In the genomic region with DNA sequence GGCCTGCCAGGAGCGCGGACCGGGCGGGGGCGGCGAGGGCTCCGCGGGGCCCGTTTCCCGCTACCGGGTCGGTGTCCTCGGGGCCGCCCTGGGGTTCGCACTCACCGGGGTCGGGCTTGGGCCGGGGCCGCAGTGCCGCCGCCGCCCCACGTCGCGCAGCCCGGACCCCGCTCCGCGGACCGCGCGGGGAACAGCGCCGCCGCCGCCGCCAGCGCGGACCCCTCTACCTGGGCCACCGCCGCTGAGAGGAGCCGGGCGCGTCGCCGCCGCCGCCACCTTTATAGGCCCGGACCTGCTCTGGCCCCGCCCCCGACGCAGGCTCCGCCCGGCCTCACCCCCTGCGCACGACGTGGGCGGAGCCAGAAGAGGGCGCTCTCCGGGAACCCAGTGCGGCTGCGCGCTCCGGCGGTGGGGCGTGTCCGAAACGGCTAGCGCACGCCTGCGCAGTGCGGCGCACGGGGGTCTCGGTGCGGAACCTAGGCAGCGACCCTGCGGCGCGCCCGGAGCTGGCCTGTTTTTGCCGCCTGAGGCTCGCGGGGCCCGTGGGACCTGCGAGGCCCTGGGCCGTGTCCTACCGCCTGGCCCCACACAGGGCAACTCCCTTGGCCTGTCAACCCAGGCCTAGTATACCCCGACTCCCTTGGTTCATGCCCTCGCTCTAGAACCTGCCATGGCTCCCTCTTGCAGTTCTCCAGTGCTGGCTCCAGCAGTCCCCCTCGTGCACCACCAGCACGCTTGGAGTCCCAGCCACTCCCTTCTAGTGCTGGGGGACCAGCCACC, we compare ENCODE assay signal across 8 cellular contexts. TPM values are rescaled to one million over a fixed set of nuclear protein-coding genes. Genes with fewer than 3 reads are reported as not detected.
DNase-seq lines count a peak whose midpoint lies in the region; ATAC-seq lines count a peak whose summit lies in the region.

A gene (minus strand): TSS at position 254 of the 780 bp plus-strand sequence. CDS start 393 bp downstream, outside the sequence.

- peak; percentile 79 to 84 for ATAC-seq in CD4-positive, CD25-positive, alpha-beta regulatory T cell (ENCODE audit: low read depth in 2 of 2)
- peak; percentile 65 for ATAC-seq in GM19372 (IDR thresholded peaks at IDR 0.05; ENCODE audit: low read depth, unreplicated experiment)
- ATAC-seq in HG03565 (IDR thresholded peaks at IDR 0.05; ENCODE audit: unreplicated experiment): peak; percentile 42
- peak; percentile 68 for ATAC-seq in effector memory CD8-positive, alpha-beta T cell (replicated peaks)

- no peak within 1 kb of the TSS for H2BK15ac ChIP-seq in mesendoderm (replicated peaks; ENCODE audit: low read depth)

- H3K79me2 ChIP-seq in mesendoderm (ENCODE audit: control insufficient read depth, insufficient read depth, low read length): peaks cover 22% of the 10 kb centered on the region

- peak within 1 kb of the TSS; percentile 97 for H3K4me2 ChIP-seq in mesendoderm (ENCODE audit: low read length)

- no peaks in the 10 kb centered on the region for H3K36me3 Mint-ChIP-seq in CD4-positive, CD25-positive, alpha-beta regulatory T cell
- peaks cover 59% of the 10 kb centered on the region for H3K36me3 Mint-ChIP-seq in effector memory CD8-positive, alpha-beta T cell (ENCODE audit: insufficient read depth)

- H3K4me3 ChIP-seq in CD4-positive, CD25-positive, alpha-beta regulatory T cell (ENCODE audit: low read depth, low read length): peak within 1 kb of the TSS; percentile 86
- peak within 1 kb of the TSS; percentile 82 for H3K4me3 ChIP-seq in mesendoderm (ENCODE audit: low read length)

- peaks cover 65% of the 10 kb centered on the region for H3K4me1 ChIP-seq in CD4-positive, CD25-positive, alpha-beta regulatory T cell (ENCODE audit: control insufficient read depth, insufficient read depth, low read length, poor library complexity, severe bottlenecking)
- peaks cover 2% of the 10 kb centered on the region for H3K4me1 ChIP-seq in mesendoderm (ENCODE audit: control insufficient read depth, low read depth, low read length)

- H3K4me3 Mint-ChIP-seq in CD4-positive, CD25-positive, alpha-beta regulatory T cell: peak within 1 kb of the TSS; percentile 88 to 94 (median 92)
- H3K4me3 Mint-ChIP-seq in effector memory CD8-positive, alpha-beta T cell: peak within 1 kb of the TSS; percentile 81 to 83

- H3K27me3 Mint-ChIP-seq in CD4-positive, CD25-positive, alpha-beta regulatory T cell: peaks cover 4% of the 10 kb centered on the region
- no peaks in the 10 kb centered on the region for H3K27me3 Mint-ChIP-seq in effector memory CD8-positive, alpha-beta T cell

- H3K27me3 ChIP-seq in CD4-positive, CD25-positive, alpha-beta regulatory T cell (ENCODE audit: control insufficient read depth, insufficient read depth, low read length): no peaks in the 10 kb centered on the region
- H3K27me3 ChIP-seq in mesendoderm (ENCODE audit: insufficient read depth, low read length, poor library complexity): no peaks in the 10 kb centered on the region

- H3K36me3 ChIP-seq in CD4-positive, CD25-positive, alpha-beta regulatory T cell (ENCODE audit: control insufficient read depth, insufficient read depth, low read length): peaks cover 3% of the 10 kb centered on the region
- no peaks in the 10 kb centered on the region for H3K36me3 ChIP-seq in mesendoderm (ENCODE audit: control insufficient read depth, insufficient read depth, low read length)

- peak within 1 kb of the TSS; percentile 41 for H4K8ac ChIP-seq in mesendoderm (ENCODE audit: low read depth, low read length)

- peak within 1 kb of the TSS; percentile 81 for H4K5ac ChIP-seq in mesendoderm (ENCODE audit: low read length)

- no CpG with 5 or more reads among the region's 92 CpGs for WGBS in mesendoderm (ENCODE audit: extremely low coverage, insufficient coverage, low lambda C conversion rate)

- H2AK5ac ChIP-seq in mesendoderm (ENCODE audit: low read length): peak within 1 kb of the TSS; percentile 69

- H3K27ac Mint-ChIP-seq in CD4-positive, CD25-positive, alpha-beta regulatory T cell: peak within 1 kb of the TSS; percentile 95 to 96 (median 95)
- H3K27ac Mint-ChIP-seq in effector memory CD8-positive, alpha-beta T cell: peak within 1 kb of the TSS; percentile 93 to 96

- peak within 1 kb of the TSS; percentile 94 for H3K23ac ChIP-seq in mesendoderm (ENCODE audit: low read length)

- peak within 1 kb of the TSS; percentile 92 for H3K27ac ChIP-seq in CD4-positive, CD25-positive, alpha-beta regulatory T cell (ENCODE audit: insufficient read depth, low read length, poor library complexity, severe bottlenecking)
- H3K27ac ChIP-seq in mesendoderm (ENCODE audit: low read depth, low read length): no peak within 1 kb of the TSS

- peak within 1 kb of the TSS; percentile 81 for H3K4ac ChIP-seq in mesendoderm (ENCODE audit: low read depth, low read length)

- peak within 1 kb of the TSS; percentile 90 for H3K9ac ChIP-seq in mesendoderm (ENCODE audit: low read length)

- no peaks in the 10 kb centered on the region for H3K9me3 ChIP-seq in CD4-positive, CD25-positive, alpha-beta regulatory T cell (ENCODE audit: control insufficient read depth in 2 of 2, low read length in 2 of 2)

- peaks cover 19% of the 10 kb centered on the region for H3K79me1 ChIP-seq in mesendoderm (ENCODE audit: low read length)

- no peak within 1 kb of the TSS for H2BK5ac ChIP-seq in mesendoderm (ENCODE audit: low read length)

- peaks cover 0 to 66% (median 8%) of the 10 kb centered on the region in 4 donors for H3K4me1 Mint-ChIP-seq in CD4-positive, CD25-positive, alpha-beta regulatory T cell
- H3K4me1 Mint-ChIP-seq in effector memory CD8-positive, alpha-beta T cell (ENCODE audit: low read depth in 2 of 2): peaks cover 35 to 41% of the 10 kb centered on the region in 2 donors

- H3K18ac ChIP-seq in mesendoderm (ENCODE audit: low read length): peak within 1 kb of the TSS; percentile 80

- H3K9me3 Mint-ChIP-seq in CD4-positive, CD25-positive, alpha-beta regulatory T cell: no peaks in the 10 kb centered on the region
- no peaks in the 10 kb centered on the region for H3K9me3 Mint-ChIP-seq in effector memory CD8-positive, alpha-beta T cell

- H2BK120ac ChIP-seq in mesendoderm (ENCODE audit: low read depth, low read length): no peak within 1 kb of the TSS

- DNase-seq in CD4-positive, CD25-positive, alpha-beta regulatory T cell: peak; percentile 87 to 94 (median 90)
- peak; percentile 93 for DNase-seq in NK-92 treated with Interleukin-12 subunit alpha and Interleukin-12 subunit beta, amount 100 ng/mL, for 24 hours (lab: John Stamatoyannopoulos, UW)
- peak; percentile 90 to 93 for DNase-seq in activated CD8-positive, alpha-beta memory T cell treated with anti-CD3 and anti-CD28 coated beads for 4 hours (ENCODE audit: low read depth in 2 of 2)
- peak; percentile 93 to 96 (median 94) for DNase-seq in effector memory CD8-positive, alpha-beta T cell
- DNase-seq in mesendoderm: peak; percentile 85
- DNase-seq in stimulated activated CD8-positive, alpha-beta memory T cell treated with anti-CD3 and anti-CD28 coated beads, Interleukin-15, amount 100 ng/mL, for 1 hour (ENCODE audit: low read depth): peak; percentile 92

- H3K56ac ChIP-seq in mesendoderm (ENCODE audit: low read length): peak within 1 kb of the TSS; percentile 95

RNA-seq across cellular contexts. Expression of the gene that starts here (rescaled TPM):
- total RNA-seq in CD4-positive, CD25-positive, alpha-beta regulatory T cell: 340 TPM
- polyA plus RNA-seq in CD4-positive, CD25-positive, alpha-beta regulatory T cell: 10 to 100 TPM; 28.7 to 38.2 (median 32.0) TPM
- 98.2 TPM for polyA plus RNA-seq in mesendoderm (2013, experiment 1 of 2)
- 97.3 TPM for polyA plus RNA-seq in mesendoderm (2013, experiment 2 of 2)
